14 cellular contexts compared by ENCODE assay signal in the genomic region with DNA sequence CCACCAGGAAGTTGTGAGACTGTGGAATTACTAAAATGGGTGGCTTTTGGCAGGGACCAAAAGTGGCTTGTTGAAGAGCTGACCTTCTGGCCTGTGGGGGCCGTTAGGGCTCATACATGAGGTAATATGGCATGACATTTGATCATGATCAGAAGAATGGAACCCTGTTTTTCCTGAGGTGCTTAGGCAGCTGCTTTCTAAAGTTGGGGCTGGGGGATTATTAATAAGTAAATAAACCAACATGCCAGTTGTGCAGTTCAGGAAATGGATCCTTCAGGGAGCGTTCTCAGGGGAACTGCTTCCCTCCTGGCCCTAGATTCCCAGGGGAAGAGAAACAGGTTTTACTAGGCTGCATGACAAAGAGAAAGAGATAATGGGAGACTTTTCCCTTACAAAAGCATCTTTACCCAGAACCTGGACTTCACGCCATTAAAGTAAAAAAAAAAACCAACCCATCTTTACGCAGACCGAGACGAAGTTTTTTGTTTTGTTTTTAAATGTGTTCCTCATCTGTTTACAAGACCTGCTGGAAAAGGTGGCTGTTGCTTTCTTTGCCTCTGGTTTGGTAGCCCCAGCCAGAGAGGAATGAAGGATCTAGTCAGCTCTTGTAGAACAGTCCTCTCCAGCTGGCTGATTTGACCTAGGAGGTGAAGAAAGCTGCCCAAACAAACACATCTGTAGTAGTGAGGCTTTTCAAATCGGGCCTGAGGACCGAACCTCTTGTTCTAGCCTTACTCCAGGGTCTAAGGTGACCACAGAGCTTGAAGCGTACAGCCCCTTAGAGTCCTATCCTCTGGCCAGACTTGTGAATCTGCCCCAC. TPM values are rescaled to one million over a fixed set of nuclear protein-coding genes. Genes with fewer than 3 reads are reported as not detected.
DNase-seq lines count a peak whose midpoint lies in the region; ATAC-seq and TF ChIP-seq lines count a peak whose summit lies in the region.
"Had no signal": no experiment of that assay in that cellular context is flagged by ENCODE, and none has a peak within 500 bp of the region (broad histone marks: within the 10 kb centered on the region; RNA-seq: fewer than 3 reads in every experiment).

No MANE protein-coding gene starts in this region.

- H3K4me2 ChIP-seq in parathyroid adenoma (ENCODE audit: low read length): peak overlapping the region; percentile 9
- H3K4me2 ChIP-seq: KMS-11 had no signal

- no peak overlapping the region for H3K4me3 ChIP-seq in parathyroid adenoma (ENCODE audit: low read depth, low read length)

- H3K9ac ChIP-seq in parathyroid adenoma: no peak overlapping the region
- H3K9ac ChIP-seq: KMS-11 had no signal

- H3K9me3 Mint-ChIP-seq in CD14-positive monocyte (no peaks in the 10 kb centered on the region), IgD-negative memory B cell (peaks cover 0 to 4% (median 4%) of the 10 kb centered on the region in 3 donors)
- H3K9me3 Mint-ChIP-seq: neural crest cell had no signal

- no peaks in the 10 kb centered on the region for H3K36me3 ChIP-seq in parathyroid adenoma (ENCODE audit: control insufficient read depth, insufficient read depth, low read length)

- peaks cover 51 to 65% of the 10 kb centered on the region in 2 donors for H3K36me3 Mint-ChIP-seq in CD14-positive monocyte
- H3K36me3 Mint-ChIP-seq in IgD-negative memory B cell: peaks cover 24% of the 10 kb centered on the region

- H3K27ac Mint-ChIP-seq in CD14-positive monocyte: peak overlapping the region in 4 of 7 donors; percentile 11 to 44 (median 35)
- H3K27ac Mint-ChIP-seq in IgD-negative memory B cell: peak overlapping the region in 2 of 3 donors; percentile 23 to 88

- no peaks in the 10 kb centered on the region for H3K27me3 Mint-ChIP-seq in CD14-positive monocyte (ENCODE audit: low read depth in 3 of 3)
- no peaks in the 10 kb centered on the region for H3K27me3 Mint-ChIP-seq in IgD-negative memory B cell

- peaks cover 71% of the 10 kb centered on the region for H3K4me1 ChIP-seq in parathyroid adenoma

- no peak for ATAC-seq in GM19463 (IDR thresholded peaks at IDR 0.05; ENCODE audit: unreplicated experiment)

- intact Hi-C loops in CD14-positive monocyte (cut with micrococcal nuclease): no loop called here

- no peak for TF ChIP-seq CTCF in CD14-positive monocyte (IDR thresholded peaks at IDR 0.05)
- no peak for TF ChIP-seq CTCF in parathyroid adenoma (IDR thresholded peaks at IDR 0.05)

- H3K27me3 ChIP-seq in parathyroid adenoma (ENCODE audit: control insufficient read depth, insufficient read depth, low read length): no peaks in the 10 kb centered on the region

- H3K4me1 Mint-ChIP-seq in CD14-positive monocyte (peaks cover 29% of the 10 kb centered on the region), IgD-negative memory B cell (peaks cover 43 to 56% (median 47%) of the 10 kb centered on the region in 3 donors)

- H3K4me3 Mint-ChIP-seq in CD14-positive monocyte (no peak overlapping the region), IgD-negative memory B cell (peak overlapping the region in 1 of 4 donors; percentile 23)
- H3K4me3 Mint-ChIP-seq: neural crest cell had no signal

- H3K9me3 ChIP-seq in parathyroid adenoma (ENCODE audit: control insufficient read depth, low read length): no peaks in the 10 kb centered on the region

- H3K27ac ChIP-seq in cingulate gyrus (ENCODE audit: low read depth, low read length): peak overlapping the region; percentile 6
- peak overlapping the region; percentile 70 for H3K27ac ChIP-seq in parathyroid adenoma
- H3K27ac ChIP-seq: KMS-11 had no signal

- H3K79me2 ChIP-seq in parathyroid adenoma: peaks cover 74% of the 10 kb centered on the region

- in situ Hi-C loops in G401 (cut with HindIII; ENCODE audit: low sequenced_read_pairs): no loop called here

- no peak overlapping the region for H2AFZ ChIP-seq in parathyroid adenoma

- no peak for DNase-seq in CD14-positive monocyte (ENCODE audit: low spot score)
- DNase-seq in G401 (ENCODE audit: low spot score): no peak
- no peak for DNase-seq in iPS-NIHi11 (ENCODE audit: low spot score)
- DNase-seq in stimulated activated CD4-positive, alpha-beta T cell treated with anti-CD3 and anti-CD28 coated beads, Interleukin-4, amount 100 ng/mL, for 1 hour: no peak
- DNase-seq: effector CD4-positive, alpha-beta T cell; EL; left cardiac atrium; stimulated activated CD4-positive, alpha-beta T cell treated with anti-CD3 and anti-CD28 coated beads, Interleukin-12 subunit alpha, Interleukin-12 subunit beta, amount 100 ng/mL, for 4 hours had no signal

RNA-seq across cellular contexts. Expression of a gene that starts 22.7 kb away (rescaled TPM):
- polyA plus RNA-seq in CD14-positive monocyte (10 to 100 TPM; 21.5 to 25.1 TPM), IgD-negative memory B cell (18.8 TPM)
- total RNA-seq in G401 (2014; rRNA removed; shearing (Covaris generic)): 7.0 and 7.6 TPM in 2 replicates
